In the genomic region with DNA sequence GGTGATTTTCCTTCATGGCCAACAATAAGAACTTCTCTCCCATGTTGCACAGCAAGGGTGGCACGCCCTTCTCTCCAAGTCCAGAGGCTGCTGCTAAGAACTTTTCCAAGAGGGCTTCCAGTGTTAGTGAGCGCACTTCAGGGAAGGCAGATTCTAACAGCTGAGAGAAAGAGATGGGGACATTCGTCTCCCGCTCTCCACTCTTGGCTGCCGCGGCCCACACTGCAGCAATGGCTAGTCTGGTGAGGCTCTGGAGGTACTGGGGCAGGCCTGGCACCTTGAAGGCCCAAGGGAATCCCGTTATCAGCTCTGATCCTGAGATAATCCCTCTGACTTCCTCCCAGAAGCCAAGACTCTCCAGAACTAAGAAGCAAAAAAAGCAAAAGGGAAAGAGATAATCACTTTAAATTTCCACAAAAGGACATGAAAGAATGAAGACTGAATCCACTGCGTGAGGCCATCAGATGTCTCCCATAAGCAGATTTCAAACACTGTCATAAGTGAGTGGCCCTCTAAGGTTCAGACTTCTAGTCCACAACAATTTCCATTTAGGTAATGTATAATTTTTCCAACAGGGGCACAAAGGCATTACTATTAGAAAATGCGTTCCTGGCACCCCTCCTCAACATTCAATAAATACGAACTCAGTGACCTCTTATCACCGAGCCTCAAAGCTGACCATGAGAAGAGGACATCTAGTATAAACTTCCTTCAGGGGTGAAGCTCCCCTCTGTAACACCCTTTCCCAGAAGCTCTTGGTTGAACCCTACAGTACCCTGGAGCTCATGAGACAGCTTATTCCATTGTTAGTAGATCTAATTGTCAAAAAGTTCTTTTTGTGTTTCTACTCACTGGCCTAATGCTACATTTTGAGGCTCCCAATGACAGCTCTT, we compare ENCODE assay signal across 10 cellular contexts.
DNase-seq lines count a peak whose midpoint lies in the region; ATAC-seq, FAIRE-seq and TF ChIP-seq lines count a peak whose summit lies in the region.
"Had no signal": no experiment of that assay in that cellular context is flagged by ENCODE, and none has a peak within 500 bp of the region (broad histone marks: within the 10 kb centered on the region; RNA-seq: fewer than 3 reads in every experiment).

No MANE protein-coding gene starts in this region.

- H3K27me3 ChIP-seq in keratinocyte (ENCODE audit: control insufficient read depth, extremely low read depth, insufficient read depth, low read length) (no peaks in the 10 kb centered on the region), suprapubic skin (no peaks in the 10 kb centered on the region)

- TF ChIP-seq EP300 in suprapubic skin (IDR thresholded peaks at IDR 0.05), result no peak

- no peaks in the 10 kb centered on the region for H4K20me1 ChIP-seq in keratinocyte (ENCODE audit: control insufficient read depth, extremely low read depth, insufficient read depth, low read length)

- TF ChIP-seq POLR2A in suprapubic skin (IDR thresholded peaks at IDR 0.05), result no peak

- peaks cover 0 to 16% of the 10 kb centered on the region in 2 experiments for H3K36me3 ChIP-seq in keratinocyte (ENCODE audit: control insufficient read depth in 2 of 2, extremely low read depth in 1 of 2, insufficient read depth in 2 of 2, low read length in 2 of 2)
- H3K36me3 ChIP-seq in suprapubic skin, result peaks cover 8% of the 10 kb centered on the region

- POLR2A ChIA-PET in activated CD8-positive, alpha-beta T cell treated with anti-CD3 and anti-CD28 coated beads for 36 hours (lab: Charles Lee), result interaction anchor here (0.9 to 1.7 kb wide), 4 partner anchors 11 to 483 kb away, joined by 3 to 5 read pairs (median 3); no protein-coding TSS in a partner anchor

- H3K4me1 ChIP-seq in keratinocyte (ENCODE audit: control insufficient read depth, extremely low read depth, insufficient read depth, low read length) (peaks cover 15% of the 10 kb centered on the region), suprapubic skin (peaks cover 12% of the 10 kb centered on the region)

- 89% methylated on average over 11 of the region's 11 CpGs for WGBS in suprapubic skin

- H3K27me3 Mint-ChIP-seq in T-helper 2 cell treated with Interferon-gamma antibody and Interleukin-4, amounts not matched to agents 5 μg/mL and 100 μg/mL, for 36 hours (ENCODE audit: low read depth), result no peaks in the 10 kb centered on the region
- H3K27me3 Mint-ChIP-seq in activated CD8-positive, alpha-beta T cell treated with anti-CD3 and anti-CD28 coated beads for 36 hours, result no peaks in the 10 kb centered on the region

- H3K4me3 ChIP-seq in keratinocyte (ENCODE audit: control insufficient read depth in 2 of 3, extremely low read depth in 1 of 3, insufficient read depth in 2 of 3, low read depth in 1 of 3, low read length in 3 of 3) (no peak overlapping the region), suprapubic skin (no peak overlapping the region)

- H3K79me2 ChIP-seq in keratinocyte (ENCODE audit: control insufficient read depth, insufficient read depth, low read length), result no peaks in the 10 kb centered on the region

- H3K4me1 Mint-ChIP-seq in T-helper 2 cell treated with Interferon-gamma antibody and Interleukin-4, amounts not matched to agents 5 μg/mL and 100 μg/mL, for 36 hours (ENCODE audit: low read depth), result peaks cover 28% of the 10 kb centered on the region
- peaks cover 32% of the 10 kb centered on the region for H3K4me1 Mint-ChIP-seq in activated CD8-positive, alpha-beta T cell treated with anti-CD3 and anti-CD28 coated beads for 36 hours (ENCODE audit: low read depth)

- intact Hi-C loops in activated CD8-positive, alpha-beta T cell treated with anti-CD3 and anti-CD28 coated beads for 36 hours (cut with micrococcal nuclease), result no loop called here

- no peak for DNase-seq in T-helper 2 cell treated with Interferon-gamma antibody and Interleukin-4, amounts not matched to agents 5 μg/mL and 100 μg/mL, for 36 hours (ENCODE audit: low spot score)
- DNase-seq in T-helper 2 cell, result no peak
- no peak for DNase-seq in activated CD8-positive, alpha-beta T cell treated with anti-CD3 and anti-CD28 coated beads for 36 hours
- no peak for DNase-seq in keratinocyte (ENCODE audit: low read depth, low spot score)
- DNase-seq in suprapubic skin (ENCODE audit: low spot score in 2 of 2), result no peak
- no peak for DNase-seq in DMS153 (lab: John Stamatoyannopoulos, UW)
- DNase-seq: activated CD8-positive, alpha-beta memory T cell treated with anti-CD3 and anti-CD28 coated beads, Interleukin-2, amount 50 U/mL, for 4 hours; NCI-H1417 treated with DMSO at 0.1 percent for 48 hours had no signal

- dilution Hi-C loops in keratinocyte (cut with MboI; ENCODE audit: extremely low pct_ligation_motif_present, low sequenced_read_pairs), result no loop called here

- no peak overlapping the region for H2AFZ ChIP-seq in keratinocyte (ENCODE audit: control insufficient read depth, low read length)

- peaks cover 5% of the 10 kb centered on the region for H3K9me3 Mint-ChIP-seq in T-helper 2 cell treated with Interferon-gamma antibody and Interleukin-4, amounts not matched to agents 5 μg/mL and 100 μg/mL, for 36 hours
- H3K9me3 Mint-ChIP-seq in activated CD8-positive, alpha-beta T cell treated with anti-CD3 and anti-CD28 coated beads for 36 hours, result no peaks in the 10 kb centered on the region

- no peak overlapping the region for H3K4me3 Mint-ChIP-seq in T-helper 2 cell treated with Interferon-gamma antibody and Interleukin-4, amounts not matched to agents 5 μg/mL and 100 μg/mL, for 36 hours
- H3K4me3 Mint-ChIP-seq in activated CD8-positive, alpha-beta T cell treated with anti-CD3 and anti-CD28 coated beads for 36 hours, result no peak overlapping the region

- TF ChIP-seq CTCF in activated CD8-positive, alpha-beta T cell treated with anti-CD3 and anti-CD28 coated beads for 36 hours (IDR thresholded peaks at IDR 0.05), result no peak
- TF ChIP-seq CTCF in keratinocyte (optimal IDR thresholded peaks at IDR 0.05 in 1 of 3, IDR thresholded peaks at IDR 0.05 in 1 of 3, conservative IDR thresholded peaks at IDR 0.05 in 1 of 3; ENCODE audit: extremely low read depth in 1 of 3, insufficient read depth in 2 of 3, low read length in 3 of 3) (no peak), suprapubic skin (IDR thresholded peaks at IDR 0.05) (no peak)

- no peak for ATAC-seq in activated CD8-positive, alpha-beta T cell treated with anti-CD3 and anti-CD28 coated beads for 36 hours
- ATAC-seq in GM21526 (IDR thresholded peaks at IDR 0.05; ENCODE audit: low FRiP score, unreplicated experiment) (no peak), HG02885 (IDR thresholded peaks at IDR 0.05; ENCODE audit: poor library complexity, unreplicated experiment) (no peak)

- H3K36me3 Mint-ChIP-seq in T-helper 2 cell treated with Interferon-gamma antibody and Interleukin-4, amounts not matched to agents 5 μg/mL and 100 μg/mL, for 36 hours (ENCODE audit: low read depth), result peaks cover 45% of the 10 kb centered on the region
- peaks cover 46% of the 10 kb centered on the region for H3K36me3 Mint-ChIP-seq in activated CD8-positive, alpha-beta T cell treated with anti-CD3 and anti-CD28 coated beads for 36 hours (ENCODE audit: low read depth)

- H3K9me1 ChIP-seq in keratinocyte (ENCODE audit: control insufficient read depth, extremely low read depth, insufficient read depth, low read length), result no peaks in the 10 kb centered on the region

- CTCF ChIA-PET in activated CD8-positive, alpha-beta T cell treated with anti-CD3 and anti-CD28 coated beads for 36 hours (lab: Charles Lee), result interaction anchor here (0.7 to 1.2 kb wide), 4 partner anchors 10 to 191 kb away, joined by 3 to 6 read pairs (median 4); no protein-coding TSS in a partner anchor

- peak overlapping the region; percentile 87 for H3K27ac Mint-ChIP-seq in T-helper 2 cell treated with Interferon-gamma antibody and Interleukin-4, amounts not matched to agents 5 μg/mL and 100 μg/mL, for 36 hours
- H3K27ac Mint-ChIP-seq in activated CD8-positive, alpha-beta T cell treated with anti-CD3 and anti-CD28 coated beads for 36 hours, result peak overlapping the region; percentile 98

- H3K9me3 ChIP-seq in keratinocyte (ENCODE audit: control insufficient read depth, low read depth, low read length) (no peaks in the 10 kb centered on the region), suprapubic skin (no peaks in the 10 kb centered on the region)

- H3K27ac ChIP-seq in keratinocyte (ENCODE audit: control insufficient read depth, insufficient read depth, low read length), result peak overlapping the region; percentile 72
- H3K27ac ChIP-seq in suprapubic skin, result peak overlapping the region; percentile 57

- H3K9ac ChIP-seq in keratinocyte (ENCODE audit: control insufficient read depth, extremely low read depth, insufficient read depth, low read length), result no peak overlapping the region

- no peak for FAIRE-seq in keratinocyte (lab: Jason Lieb, UNC)

- peak overlapping the region; percentile 9 for H3K4me2 ChIP-seq in keratinocyte (ENCODE audit: control insufficient read depth, extremely low read depth, insufficient read depth, low read depth, low read length)
